19 cellular contexts compared by ENCODE assay signal in genomic region chr7:127812540-127812939, GRCh38.
"Had no signal": no experiment of that assay in that cellular context is flagged by ENCODE, and none has a peak within 500 bp of the region (broad histone marks: within the 10 kb centered on the region; RNA-seq: fewer than 3 reads in every experiment).

No MANE protein-coding gene starts in this region.

- H3K4me1 ChIP-seq: colonic mucosa had no signal

- H3K27ac ChIP-seq: body of pancreas, colonic mucosa, heart right ventricle, tibial nerve had no signal

- H3K36me3 ChIP-seq: colonic mucosa had no signal

- DNase-seq: activated CD4-positive, alpha-beta T cell treated with anti-CD3 and anti-CD28 coated beads, Interleukin-2, amount 10 ng/mL, durations not matched to agents 24 days and 14 days; activated CD8-positive, alpha-beta T cell treated with anti-CD3 and anti-CD28 coated beads for 36 hours; activated naive CD4-positive, alpha-beta T cell treated with Interleukin-2 at 50 U/mL for 16 hours; activated naive CD8-positive, alpha-beta T cell treated with anti-CD3 and anti-CD28 coated beads, Interleukin-2, amount 10 ng/mL, durations not matched to agents 7 days and 5 days; activated T-cell treated with anti-CD3 and anti-CD28 coated beads, Interleukin-2, amount 50 U/mL, for 1 hour; amygdala; body of pancreas; caudate nucleus; colonic mucosa; effector CD4-positive, alpha-beta T cell; heart right ventricle; nucleus accumbens; posterior cingulate gyrus; stimulated activated naive CD8-positive, alpha-beta T cell treated with anti-CD3 and anti-CD28 coated beads, Interleukin-15, Interleukin-2, amounts not matched to agents 100 U/mL and 50 U/mL, for 24 hours; substantia nigra; T-cell had no signal

- H3K27me3 Mint-ChIP-seq: activated CD4-positive, alpha-beta T cell treated with anti-CD3 and anti-CD28 coated beads, Interleukin-2, amount 10 ng/mL, durations not matched to agents 24 days and 14 days; activated CD8-positive, alpha-beta T cell treated with anti-CD3 and anti-CD28 coated beads for 36 hours; activated naive CD8-positive, alpha-beta T cell treated with anti-CD3 and anti-CD28 coated beads, Interleukin-2, amount 10 ng/mL, durations not matched to agents 7 days and 5 days; activated T-helper 17 cell treated with anti-CD3 and anti-CD28 coated beads, Interleukin-2, amount 50 U/mL, for 72 hours; natural killer cell treated with Interleukin-12 subunit alpha and Interleukin-12 subunit beta and Interleukin-15 and Interleukin-18, amount 100 ng/mL, for 72 hours; T-cell had no signal

- ATAC-seq: activated CD8-positive, alpha-beta T cell treated with anti-CD3 and anti-CD28 coated beads for 36 hours; activated T-helper 17 cell treated with anti-CD3 and anti-CD28 coated beads, Interleukin-2, amount 50 U/mL, for 72 hours; body of pancreas; natural killer cell treated with Interleukin-12 subunit alpha and Interleukin-12 subunit beta and Interleukin-15 and Interleukin-18, amount 100 ng/mL, for 72 hours; stimulated activated naive CD8-positive, alpha-beta T cell treated with anti-CD3 and anti-CD28 coated beads, Interleukin-15, Interleukin-2, amounts not matched to agents 100 U/mL and 50 U/mL, for 24 hours; T-cell had no signal

- H3K9me3 Mint-ChIP-seq: activated CD4-positive, alpha-beta T cell treated with anti-CD3 and anti-CD28 coated beads, Interleukin-2, amount 10 ng/mL, durations not matched to agents 24 days and 14 days; activated CD8-positive, alpha-beta T cell treated with anti-CD3 and anti-CD28 coated beads for 36 hours; activated naive CD8-positive, alpha-beta T cell treated with anti-CD3 and anti-CD28 coated beads, Interleukin-2, amount 10 ng/mL, durations not matched to agents 7 days and 5 days; activated T-helper 17 cell treated with anti-CD3 and anti-CD28 coated beads, Interleukin-2, amount 50 U/mL, for 72 hours; natural killer cell treated with Interleukin-12 subunit alpha and Interleukin-12 subunit beta and Interleukin-15 and Interleukin-18, amount 100 ng/mL, for 72 hours; T-cell had no signal

- H3K9me3 ChIP-seq: body of pancreas, colonic mucosa, heart right ventricle, tibial nerve had no signal

- H3K27me3 ChIP-seq: body of pancreas, colonic mucosa, heart right ventricle, tibial nerve had no signal

- H3K4me3 Mint-ChIP-seq: activated CD4-positive, alpha-beta T cell treated with anti-CD3 and anti-CD28 coated beads, Interleukin-2, amount 10 ng/mL, durations not matched to agents 24 days and 14 days; activated CD8-positive, alpha-beta T cell treated with anti-CD3 and anti-CD28 coated beads for 36 hours; activated naive CD8-positive, alpha-beta T cell treated with anti-CD3 and anti-CD28 coated beads, Interleukin-2, amount 10 ng/mL, durations not matched to agents 7 days and 5 days; activated T-helper 17 cell treated with anti-CD3 and anti-CD28 coated beads, Interleukin-2, amount 50 U/mL, for 72 hours; natural killer cell treated with Interleukin-12 subunit alpha and Interleukin-12 subunit beta and Interleukin-15 and Interleukin-18, amount 100 ng/mL, for 72 hours; T-cell had no signal

- H3K4me3 ChIP-seq: body of pancreas, colonic mucosa, heart right ventricle, tibial nerve had no signal

- H3K27ac Mint-ChIP-seq: activated CD8-positive, alpha-beta T cell treated with anti-CD3 and anti-CD28 coated beads for 36 hours; activated naive CD8-positive, alpha-beta T cell treated with anti-CD3 and anti-CD28 coated beads, Interleukin-2, amount 10 ng/mL, durations not matched to agents 7 days and 5 days; activated T-helper 17 cell treated with anti-CD3 and anti-CD28 coated beads, Interleukin-2, amount 50 U/mL, for 72 hours; natural killer cell treated with Interleukin-12 subunit alpha and Interleukin-12 subunit beta and Interleukin-15 and Interleukin-18, amount 100 ng/mL, for 72 hours; T-cell had no signal
